ENCODE assay signal across 17 cellular contexts in the genomic region with DNA sequence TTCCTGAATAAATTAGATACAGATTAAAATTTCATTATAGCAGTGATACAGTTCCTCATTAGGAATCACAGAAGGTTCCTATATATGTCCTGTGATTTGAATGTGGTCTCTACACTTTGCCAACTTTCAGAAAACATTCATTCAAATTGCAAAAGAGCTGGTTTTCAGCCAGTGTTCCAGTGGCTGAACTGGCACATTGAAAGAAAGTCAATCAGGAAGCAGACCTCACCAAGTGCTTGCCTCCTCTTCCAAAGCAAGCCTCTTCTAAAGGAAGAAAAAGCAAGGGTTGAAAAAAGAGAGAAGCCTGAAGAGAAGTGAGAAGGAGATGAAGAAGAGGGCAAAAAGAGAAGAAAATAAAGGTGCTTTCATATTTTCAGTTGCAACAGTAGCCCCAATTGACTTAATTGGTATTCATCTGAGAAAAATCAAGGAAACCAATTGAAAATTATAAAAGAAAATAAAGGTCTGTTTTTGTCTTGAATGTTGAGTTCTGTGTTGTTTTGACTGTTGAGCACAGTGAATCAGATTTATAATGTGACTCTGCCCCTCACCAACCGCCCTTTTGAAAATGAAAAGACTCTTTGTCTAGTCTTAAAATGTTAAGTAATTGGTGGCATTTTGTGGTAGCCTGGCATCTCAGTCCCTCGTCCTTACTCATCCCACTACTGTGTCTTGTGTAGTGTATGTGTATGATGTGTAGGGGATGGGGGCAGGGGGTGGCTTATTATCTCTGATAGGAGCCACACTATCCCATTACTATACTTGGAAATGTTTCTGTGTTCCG. TPM values are rescaled to one million over a fixed set of nuclear protein-coding genes. Genes with fewer than 3 reads are reported as not detected.
DNase-seq lines count a peak whose midpoint lies in the region; ATAC-seq and TF ChIP-seq lines count a peak whose summit lies in the region.
"Had no signal": no experiment of that assay in that cellular context is flagged by ENCODE, and none has a peak within 500 bp of the region (broad histone marks: within the 10 kb centered on the region; RNA-seq: fewer than 3 reads in every experiment).

No MANE protein-coding gene starts in this region.

- ATAC-seq in Right ventricle myocardium inferior: no peak

- no peak for TF ChIP-seq CTCF in RWPE1 (conservative IDR thresholded peaks at IDR 0.05; ENCODE audit: low read depth)

- no peak overlapping the region for H3K27ac ChIP-seq in RWPE1
- H3K27ac ChIP-seq: HL-60 had no signal

- intact Hi-C loops in Right ventricle myocardium inferior (cut with DNase I): no loop called here

- POLR2A ChIA-PET in RWPE1 (lab: Yijun Ruan, JAX; ENCODE audit: low non-redundant PET): no interaction called here

- CTCF ChIA-PET in RWPE1 (lab: Yijun Ruan, JAX): no interaction called here

- DNase-seq in HT1080 (ENCODE audit: low read depth) (peak; percentile 50), SK-MEL-5 (ENCODE audit: low read depth, low spot score) (peak; percentile 93), fibroblast of peridontal ligament (ENCODE audit: extremely low read depth) (peak; percentile 38), pons (ENCODE audit: low spot score) (peak; percentile 18), NCI-H82 (lab: John Stamatoyannopoulos, UW) (no peak), RWPE1 (ENCODE audit: low spot score) (no peak), Right ventricle myocardium inferior (ENCODE audit: missing footprints) (no peak)
- DNase-seq: ACHN; CD4-positive, CD25-positive, alpha-beta regulatory T cell; DMS53; MV-4-11; NCI-H1417; NCI-H2081; NCI-H226; NK-92 treated with Interleukin-12 subunit alpha and Interleukin-12 subunit beta, amount 100 ng/mL, for 24 hours had no signal

- in situ Hi-C loops in SK-MEL-5 (cut with HindIII; ENCODE audit: low pct_unique_long_range_greater_than_20kb, low sequenced_read_pairs): no loop called here

RNA-seq across cellular contexts. Expression of a gene that starts 12.5 kb away (rescaled TPM):
- total RNA-seq in HT1080 (2014; rRNA removed; shearing (Covaris generic)): not detected in 2 replicates
- polyA plus RNA-seq in HT1080 (2015; cell fraction: cytosol; rRNA removed): not detected in 2 replicates
- not detected in 2 replicates for polyA plus RNA-seq in HT1080 (2015; cell fraction: nucleus; rRNA removed)
- total RNA-seq in SK-MEL-5 (2014; rRNA removed; shearing (Covaris generic)): not detected in 2 replicates
- not detected in 2 replicates for polyA plus RNA-seq in SK-MEL-5 (2015; cell fraction: cytosol; rRNA removed)
- polyA plus RNA-seq in SK-MEL-5 (2015; cell fraction: nucleus; rRNA removed): not detected in 2 replicates
- 3.8 TPM for total RNA-seq in Right ventricle myocardium inferior
- total RNA-seq: OCI-LY7 had no signal

Comparison
In these comparisons a context has a peak if more than half of its experiments do, and no peak if none do; other contexts are left out.
1. DNase-seq: peak in HT1080 (single experiment), SK-MEL-5 (single experiment), fibroblast of peridontal ligament (single experiment) and pons (single experiment); none in NCI-H82 (single experiment), RWPE1 (single experiment) and Right ventricle myocardium inferior (single experiment).